Comparison of ENCODE assay signal across 8 cellular contexts in genomic region chr1:44500181-44501021, GRCh38.
DNase-seq lines count a peak whose midpoint lies in the region; ATAC-seq and TF ChIP-seq lines count a peak whose summit lies in the region.

No MANE protein-coding gene starts in this region.

- peaks cover 17% of the 10 kb centered on the region for H3K27me3 Mint-ChIP-seq in HFFc6 (ENCODE audit: insufficient read depth)

- ATAC-seq in GM18873 (IDR thresholded peaks at IDR 0.05; ENCODE audit: low FRiP score, unreplicated experiment) = no peak

- H3K27ac Mint-ChIP-seq in HFFc6 = no peak overlapping the region

- no peaks in the 10 kb centered on the region for H3K36me3 Mint-ChIP-seq in HFFc6 (ENCODE audit: low read depth)

- H3K9me3 Mint-ChIP-seq in HFFc6 = no peaks in the 10 kb centered on the region

- DNase-seq in HFFc6 (no peak), anterior cingulate cortex (lab: John Stamatoyannopoulos, UW) (peak in 35 of 58 donors; percentile 25 to 95 (median 75)), hypothalamus (lab: John Stamatoyannopoulos, UW) (peak in 31 of 51 donors; percentile 26 to 95 (median 70)), retina (peak; percentile 77), AG08396 (ENCODE audit: low spot score) (no peak), NCI-H2107 treated with DMSO at 0.1 percent for 48 hours (lab: John Stamatoyannopoulos, UW; ENCODE audit: unreplicated experiment) (no peak), NCI-H2029 treated with DMSO at 0.1 percent for 48 hours (lab: John Stamatoyannopoulos, UW) (no peak)

- peak; percentile 45 for TF ChIP-seq CTCF in HFFc6 (IDR thresholded peaks at IDR 0.05)

- no peak overlapping the region for H3K4me3 Mint-ChIP-seq in HFFc6

- no peaks in the 10 kb centered on the region for H3K4me1 Mint-ChIP-seq in HFFc6 (ENCODE audit: low read depth)

Comparison
In these comparisons a context has a peak if more than half of its experiments do, and no peak if none do; other contexts are left out.
1. DNase-seq: peak in anterior cingulate cortex (35 of 58), hypothalamus (31 of 51) and retina (single experiment); none in HFFc6 (single experiment), AG08396 (single experiment), NCI-H2107 treated with DMSO at 0.1 percent for 48 hours (single experiment) and NCI-H2029 treated with DMSO at 0.1 percent for 48 hours (single experiment).